9 cellular contexts compared by ENCODE assay signal in genomic region chr20:37525810-37526209, GRCh38. TPM values are rescaled to one million over a fixed set of nuclear protein-coding genes. Genes with fewer than 3 reads are reported as not detected.
DNase-seq lines count a peak whose midpoint lies in the region; ATAC-seq and TF ChIP-seq lines count a peak whose summit lies in the region.
"Had no signal": no experiment of that assay in that cellular context is flagged by ENCODE, and none has a peak within 500 bp of the region (broad histone marks: within the 10 kb centered on the region; RNA-seq: fewer than 3 reads in every experiment).

No MANE protein-coding gene starts in this region.

- DNase-seq in AG10803 (ENCODE audit: low read depth) (no peak), coronary artery (ENCODE audit: low spot score) (peak; percentile 29), natural killer cell (no peak), NCI-H1105 (lab: John Stamatoyannopoulos, UW) (no peak), pons (ENCODE audit: low spot score) (no peak)
- DNase-seq: aorta had no signal

- peaks cover 2% of the 10 kb centered on the region for H3K36me3 Mint-ChIP-seq in IgD-negative memory B cell
- no peaks in the 10 kb centered on the region for H3K36me3 Mint-ChIP-seq in natural killer cell

- no peaks in the 10 kb centered on the region for H3K9me3 Mint-ChIP-seq in IgD-negative memory B cell
- H3K9me3 Mint-ChIP-seq in natural killer cell, result no peaks in the 10 kb centered on the region

- peak overlapping the region; percentile 88 to 97 (median 92) for H3K4me3 Mint-ChIP-seq in IgD-negative memory B cell
- H3K4me3 Mint-ChIP-seq in natural killer cell, result peak overlapping the region; percentile 56

- H3K4me3 ChIP-seq in AG10803 (ENCODE audit: low read length), result peak overlapping the region; percentile 96
- peak overlapping the region; percentile 90 for H3K4me3 ChIP-seq in coronary artery

- peak overlapping the region; percentile 22 to 97 (median 94) for H3K27ac Mint-ChIP-seq in IgD-negative memory B cell
- H3K27ac Mint-ChIP-seq in natural killer cell, result peak overlapping the region; percentile 75 to 99

- peak overlapping the region in 1 of 2 donors; percentile 93 for H3K27ac ChIP-seq in coronary artery

- no peaks in the 10 kb centered on the region for H3K27me3 Mint-ChIP-seq in IgD-negative memory B cell
- peaks cover 0 to 7% of the 10 kb centered on the region in 2 donors for H3K27me3 Mint-ChIP-seq in natural killer cell (ENCODE audit: low read depth in 2 of 2)

- ATAC-seq in natural killer cell (no peak), HG03342 (IDR thresholded peaks at IDR 0.05; ENCODE audit: unreplicated experiment) (no peak), GM21528 (IDR thresholded peaks at IDR 0.05; ENCODE audit: low FRiP score, unreplicated experiment) (no peak)

- TF ChIP-seq CTCF in AG10803 (conservative IDR thresholded peaks at IDR 0.05; ENCODE audit: low read length), result no peak
- no peak for TF ChIP-seq CTCF in coronary artery (IDR thresholded peaks at IDR 0.05)
- TF ChIP-seq CTCF in natural killer cell (IDR thresholded peaks at IDR 0.05), result no peak

- intact Hi-C loops in natural killer cell (cut with micrococcal nuclease), result loop anchor here (2.0 to 10.0 kb wide), 3 partner anchors 349 to 1061 kb away; partner anchors contain the start of genes MROH8 and RPN2

- H3K4me1 Mint-ChIP-seq in IgD-negative memory B cell, result peaks cover 12 to 39% (median 30%) of the 10 kb centered on the region in 3 donors
- peaks cover 58 to 73% of the 10 kb centered on the region in 2 donors for H3K4me1 Mint-ChIP-seq in natural killer cell

RNA-seq across cellular contexts. Expression of gene BLCAP, which starts 1.9 kb away (rescaled TPM):
- 112 TPM for polyA plus RNA-seq in IgD-negative memory B cell
- 10 to 100 TPM; 60.4 to 80.1 (median 77.9) TPM for total RNA-seq in natural killer cell

RNA-seq across cellular contexts. Expression of gene NNAT, which starts 4.8 kb away (rescaled TPM):
- not detected for polyA plus RNA-seq in IgD-negative memory B cell
- total RNA-seq in natural killer cell, result not detected
